Comparison of ENCODE assay signal across 10 cellular contexts in the genomic region with DNA sequence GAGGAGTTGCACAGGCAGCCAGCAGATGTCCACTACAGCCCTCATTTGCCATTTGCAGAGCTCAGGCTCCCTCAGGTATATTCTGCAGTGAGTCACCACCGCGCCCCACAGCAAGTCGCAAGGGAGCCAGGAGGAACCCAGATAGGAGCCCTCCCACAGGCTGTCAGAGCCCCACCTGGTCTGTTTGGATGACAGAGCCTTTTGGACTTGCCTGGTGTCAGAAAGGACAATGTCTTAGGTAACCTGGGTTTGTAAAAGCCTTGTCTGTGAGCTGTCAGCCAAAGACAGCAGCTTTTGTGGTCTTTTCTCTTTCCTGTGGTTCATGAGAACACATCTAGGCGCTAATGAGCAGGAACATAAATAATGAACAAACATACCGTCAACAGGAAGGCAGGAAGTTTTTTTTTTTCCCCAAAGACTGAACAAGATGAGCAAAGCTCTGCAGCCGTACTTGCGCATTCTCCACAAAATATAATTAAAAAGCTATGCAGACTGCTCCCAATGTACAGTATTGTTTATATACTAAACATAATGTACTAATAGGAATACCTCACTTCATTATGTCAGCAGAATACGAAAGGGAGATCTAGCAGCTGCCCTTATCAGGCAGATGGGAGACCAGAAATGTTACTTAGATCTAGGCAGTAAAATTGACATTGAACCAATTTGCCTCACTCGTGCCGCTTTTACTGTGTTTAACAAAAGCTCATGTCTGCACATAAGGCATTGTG.
DNase-seq lines count a peak whose midpoint lies in the region; ATAC-seq, FAIRE-seq and TF ChIP-seq lines count a peak whose summit lies in the region.
"Had no signal": no experiment of that assay in that cellular context is flagged by ENCODE, and none has a peak within 500 bp of the region (broad histone marks: within the 10 kb centered on the region; RNA-seq: fewer than 3 reads in every experiment).

No MANE protein-coding gene starts in this region.

- no peaks in the 10 kb centered on the region for H3K36me3 Mint-ChIP-seq in activated naive CD8-positive, alpha-beta T cell treated with anti-CD3 and anti-CD28 coated beads for 36 hours

- H3K9ac ChIP-seq in SK-N-SH = no peak overlapping the region

- no peaks in the 10 kb centered on the region for H3K9me3 Mint-ChIP-seq in activated naive CD8-positive, alpha-beta T cell treated with anti-CD3 and anti-CD28 coated beads for 36 hours

- no peak overlapping the region for H3K27ac Mint-ChIP-seq in activated naive CD8-positive, alpha-beta T cell treated with anti-CD3 and anti-CD28 coated beads for 36 hours

- H3K79me2 ChIP-seq in SK-N-SH (ENCODE audit: insufficient read depth) = no peaks in the 10 kb centered on the region

- peak overlapping the region in 1 of 2 experiments; percentile 93; a peak in 2 of 4 replicates for H3K27ac ChIP-seq in SK-N-SH (ENCODE audit: low read depth in 2 of 2, low read length in 1 of 2)
- H3K27ac ChIP-seq in small intestine (ENCODE audit: low read depth in 1 of 2, low read length in 1 of 2) = peak overlapping the region; percentile 66 to 88

- H3K36me3 ChIP-seq in SK-N-SH (replicated peaks in 1 of 2; ENCODE audit: control insufficient read depth in 1 of 2, insufficient read depth in 2 of 2, low read length in 1 of 2) (no peaks in the 10 kb centered on the region), small intestine (ENCODE audit: control insufficient read depth in 2 of 2, insufficient read depth in 2 of 2, low read length in 2 of 2) (no peaks in the 10 kb centered on the region)
- H3K36me3 ChIP-seq: HAP-1 had no signal

- no peaks in the 10 kb centered on the region for H3K9me3 ChIP-seq in SK-N-SH
- H3K9me3 ChIP-seq in small intestine (ENCODE audit: control insufficient read depth, low read depth) = no peaks in the 10 kb centered on the region
- H3K9me3 ChIP-seq: HAP-1 had no signal

- H3K27me3 Mint-ChIP-seq in activated naive CD8-positive, alpha-beta T cell treated with anti-CD3 and anti-CD28 coated beads for 36 hours = no peaks in the 10 kb centered on the region

- DNase-seq in COR-L47 (lab: John Stamatoyannopoulos, UW) (peak; percentile 53), SK-N-SH (no peak), small intestine (peak; percentile 77), NCI-H1048 (lab: John Stamatoyannopoulos, UW) (no peak), GOT3 (lab: John Stamatoyannopoulos, UW) (no peak)
- DNase-seq in activated naive CD8-positive, alpha-beta T cell treated with anti-CD3 and anti-CD28 coated beads for 36 hours = peak; percentile 12
- DNase-seq: NCI-H146 had no signal

- no peak for TF ChIP-seq CTCF in SK-N-SH (IDR thresholded peaks at IDR 0.05)

- POLR2A ChIA-PET in SK-N-SH (lab: Yijun Ruan, JAX) = interaction anchor here (1.1 to 1.6 kb wide), 2 partner anchors 12 to 69 kb away, joined by 3 to 4 read pairs; no protein-coding TSS in a partner anchor

- no peak for TF ChIP-seq RAD21 in SK-N-SH (IDR thresholded peaks at IDR 0.05; ENCODE audit: low read length)

- H3K4me3 ChIP-seq in SK-N-SH (ENCODE audit: low read depth in 2 of 2, low read length in 1 of 2) (no peak overlapping the region), small intestine (ENCODE audit: low read depth in 1 of 2, low read length in 2 of 2) (no peak overlapping the region)
- H3K4me3 ChIP-seq: HAP-1 had no signal

- peaks cover 0 to 87% of the 10 kb centered on the region in 2 experiments; a peak in 2 of 4 replicates for H3K4me1 ChIP-seq in SK-N-SH (ENCODE audit: control insufficient read depth in 1 of 2, insufficient read depth in 2 of 2, low read depth in 1 of 2, low read length in 1 of 2)
- peaks cover 0 to 3% of the 10 kb centered on the region in 2 donors for H3K4me1 ChIP-seq in small intestine (ENCODE audit: control insufficient read depth in 2 of 2, insufficient read depth in 1 of 2, low read depth in 1 of 2, low read length in 1 of 2)
- H3K4me1 ChIP-seq: HAP-1 had no signal

- TF ChIP-seq EP300 in SK-N-SH (IDR thresholded peaks at IDR 0.05; ENCODE audit: borderline replicate concordance in 1 of 2, low read depth in 1 of 2, low read length in 1 of 2) = peak in 1 of 2 experiments; percentile 50; a peak in 1 of 4 replicates

- peaks cover 8% of the 10 kb centered on the region for H3K4me1 Mint-ChIP-seq in activated naive CD8-positive, alpha-beta T cell treated with anti-CD3 and anti-CD28 coated beads for 36 hours

- H3K4me3 Mint-ChIP-seq in activated naive CD8-positive, alpha-beta T cell treated with anti-CD3 and anti-CD28 coated beads for 36 hours = no peak overlapping the region

- H3K4me2 ChIP-seq in SK-N-SH = no peak overlapping the region

- no peaks in the 10 kb centered on the region for H4K20me1 ChIP-seq in SK-N-SH (ENCODE audit: insufficient read depth)

- ATAC-seq in GM18909 (IDR thresholded peaks at IDR 0.05; ENCODE audit: poor library complexity, unreplicated experiment) = no peak
- ATAC-seq in GM21360 (IDR thresholded peaks at IDR 0.05; ENCODE audit: unreplicated experiment) = no peak

- 38% methylated on average over 7 of the region's 10 CpGs for WGBS in SK-N-SH (ENCODE audit: low lambda C conversion rate)
- WGBS in small intestine, 3 donors = 25 to 47% (median 34%) methylated on average over 10 of the region's 10 CpGs

- H3K27me3 ChIP-seq in SK-N-SH (ENCODE audit: insufficient read depth) = 0 out of 2 replicates have a peak, but pooled peaks cover 11% of the 10 kb centered on the region
- no peaks in the 10 kb centered on the region for H3K27me3 ChIP-seq in small intestine (ENCODE audit: control insufficient read depth in 2 of 2, insufficient read depth in 2 of 2, low read length in 2 of 2)

- no peaks in the 10 kb centered on the region for H3K9me2 ChIP-seq in SK-N-SH

- H2AFZ ChIP-seq in SK-N-SH (ENCODE audit: low read depth) = no peak overlapping the region

- CTCF ChIA-PET in SK-N-SH (lab: Yijun Ruan, JAX) = interaction anchor here (0.7 to 3.9 kb wide), 6 partner anchors 9 to 317 kb away, joined by 3 to 17 read pairs (median 4); no protein-coding TSS in a partner anchor

- no peak for FAIRE-seq in small intestine (lab: Jason Lieb, UNC)

- H3F3A ChIP-seq in SK-N-SH (replicated peaks; ENCODE audit: insufficient read depth) = no peaks in the 10 kb centered on the region

TF ChIP-seq in SK-N-SH, 30 proteins besides CTCF, POLR2A, EP300 and RAD21:
- TF ChIP-seq YY1 (IDR thresholded peaks at IDR 0.05; ENCODE audit: low read depth) (no peak), FOXJ3 (CRISPR knock-in tag; IDR thresholded peaks at IDR 0.05) (no peak), RCOR1 (IDR thresholded peaks at IDR 0.05; ENCODE audit: low read length) (peak; percentile 76), POLR2AphosphoS5 (IDR thresholded peaks at IDR 0.05; ENCODE audit: low read depth, low read length) (no peak), MEF2A (IDR thresholded peaks at IDR 0.05; ENCODE audit: borderline replicate concordance, low read depth) (no peak), ELF1 (IDR thresholded peaks at IDR 0.05) (no peak), GATA2 (CRISPR knock-in tag; IDR thresholded peaks at IDR 0.05) (peak; percentile 70; the same call in 1 of the 2 replicates), TEAD4 (IDR thresholded peaks at IDR 0.05; ENCODE audit: borderline replicate concordance, insufficient read depth) (no peak)
- TF ChIP-seq, protein P1, sequence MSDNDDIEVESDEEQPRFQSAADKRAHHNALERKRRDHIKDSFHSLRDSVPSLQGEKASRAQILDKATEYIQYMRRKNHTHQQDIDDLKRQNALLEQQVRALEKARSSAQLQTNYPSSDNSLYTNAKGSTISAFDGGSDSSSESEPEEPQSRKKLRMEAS (IDR thresholded peaks at IDR 0.05; ENCODE audit: low read depth) = no peak
- TF ChIP-seq, protein P2, sequence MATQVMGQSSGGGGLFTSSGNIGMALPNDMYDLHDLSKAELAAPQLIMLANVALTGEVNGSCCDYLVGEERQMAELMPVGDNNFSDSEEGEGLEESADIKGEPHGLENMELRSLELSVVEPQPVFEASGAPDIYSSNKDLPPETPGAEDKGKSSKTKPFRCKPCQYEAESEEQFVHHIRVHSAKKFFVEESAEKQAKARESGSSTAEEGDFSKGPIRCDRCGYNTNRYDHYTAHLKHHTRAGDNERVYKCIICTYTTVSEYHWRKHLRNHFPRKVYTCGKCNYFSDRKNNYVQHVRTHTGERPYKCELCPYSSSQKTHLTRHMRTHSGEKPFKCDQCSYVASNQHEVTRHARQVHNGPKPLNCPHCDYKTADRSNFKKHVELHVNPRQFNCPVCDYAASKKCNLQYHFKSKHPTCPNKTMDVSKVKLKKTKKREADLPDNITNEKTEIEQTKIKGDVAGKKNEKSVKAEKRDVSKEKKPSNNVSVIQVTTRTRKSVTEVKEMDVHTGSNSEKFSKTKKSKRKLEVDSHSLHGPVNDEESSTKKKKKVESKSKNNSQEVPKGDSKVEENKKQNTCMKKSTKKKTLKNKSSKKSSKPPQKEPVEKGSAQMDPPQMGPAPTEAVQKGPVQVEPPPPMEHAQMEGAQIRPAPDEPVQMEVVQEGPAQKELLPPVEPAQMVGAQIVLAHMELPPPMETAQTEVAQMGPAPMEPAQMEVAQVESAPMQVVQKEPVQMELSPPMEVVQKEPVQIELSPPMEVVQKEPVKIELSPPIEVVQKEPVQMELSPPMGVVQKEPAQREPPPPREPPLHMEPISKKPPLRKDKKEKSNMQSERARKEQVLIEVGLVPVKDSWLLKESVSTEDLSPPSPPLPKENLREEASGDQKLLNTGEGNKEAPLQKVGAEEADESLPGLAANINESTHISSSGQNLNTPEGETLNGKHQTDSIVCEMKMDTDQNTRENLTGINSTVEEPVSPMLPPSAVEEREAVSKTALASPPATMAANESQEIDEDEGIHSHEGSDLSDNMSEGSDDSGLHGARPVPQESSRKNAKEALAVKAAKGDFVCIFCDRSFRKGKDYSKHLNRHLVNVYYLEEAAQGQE (IDR thresholded peaks at IDR 0.05; ENCODE audit: low read depth, low read length) = no peak
- TF ChIP-seq, protein P3, sequence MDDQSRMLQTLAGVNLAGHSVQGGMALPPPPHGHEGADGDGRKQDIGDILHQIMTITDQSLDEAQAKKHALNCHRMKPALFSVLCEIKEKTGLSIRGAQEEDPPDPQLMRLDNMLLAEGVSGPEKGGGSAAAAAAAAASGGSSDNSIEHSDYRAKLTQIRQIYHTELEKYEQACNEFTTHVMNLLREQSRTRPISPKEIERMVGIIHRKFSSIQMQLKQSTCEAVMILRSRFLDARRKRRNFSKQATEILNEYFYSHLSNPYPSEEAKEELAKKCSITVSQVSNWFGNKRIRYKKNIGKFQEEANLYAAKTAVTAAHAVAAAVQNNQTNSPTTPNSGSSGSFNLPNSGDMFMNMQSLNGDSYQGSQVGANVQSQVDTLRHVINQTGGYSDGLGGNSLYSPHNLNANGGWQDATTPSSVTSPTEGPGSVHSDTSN (IDR thresholded peaks at IDR 0.05) = no peak

Comparison
In these comparisons a context has a peak if more than half of its experiments do, and no peak if none do; other contexts are left out.
1. DNase-seq: peak in COR-L47 (single experiment), activated naive CD8-positive, alpha-beta T cell treated with anti-CD3 and anti-CD28 coated beads for 36 hours (single experiment) and small intestine (single experiment); none in SK-N-SH (single experiment), NCI-H1048 (single experiment) and GOT3 (single experiment).